ENCODE assay signal across 1 cellular context in the genomic region with DNA sequence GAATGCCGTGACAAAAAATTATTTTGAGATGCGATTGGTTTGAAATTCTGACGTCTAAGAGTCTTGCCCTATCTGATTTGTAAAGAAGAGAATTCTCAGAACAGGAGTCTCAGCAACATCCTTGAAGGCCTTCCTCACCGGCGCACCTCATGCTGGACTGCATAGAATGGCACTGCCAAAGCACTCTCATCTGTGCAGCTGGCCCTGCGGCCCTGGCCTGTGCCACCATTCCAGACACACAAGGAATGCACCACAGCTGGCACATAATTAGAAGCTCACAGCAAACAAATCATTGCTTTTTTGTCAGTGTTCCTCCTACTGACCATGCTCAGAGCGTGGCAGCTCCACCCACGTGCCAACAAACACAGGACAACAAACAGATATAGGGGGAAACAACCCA.
TF ChIP-seq lines count a peak whose summit lies in the region.

No MANE protein-coding gene starts in this region.

TF ChIP-seq in IMR-90, 13 proteins besides CTCF, POLR2A, EP300 and RAD21:
- no peak for TF ChIP-seq MAFK (IDR thresholded peaks at IDR 0.05; ENCODE audit: low read depth, low read length)
- no peak for TF ChIP-seq FOS (IDR thresholded peaks at IDR 0.05; ENCODE audit: low read depth, low read length)
- TF ChIP-seq MXI1 (IDR thresholded peaks at IDR 0.05; ENCODE audit: borderline replicate concordance, low read depth, low read length) = no peak
- no peak for TF ChIP-seq SMC3 (IDR thresholded peaks at IDR 0.05; ENCODE audit: low read depth, low read length)
- TF ChIP-seq RFX5 (IDR thresholded peaks at IDR 0.05; ENCODE audit: low read depth, low read length) = no peak
- no peak for TF ChIP-seq MAZ (IDR thresholded peaks at IDR 0.05; ENCODE audit: borderline replicate concordance, low read depth, low read length)
- no peak for TF ChIP-seq BHLHE40 (IDR thresholded peaks at IDR 0.05; ENCODE audit: low read depth, low read length)
- no peak for TF ChIP-seq CHD1 (IDR thresholded peaks at IDR 0.05; ENCODE audit: low read depth, low read length)
- no peak for TF ChIP-seq CEBPB (IDR thresholded peaks at IDR 0.05; ENCODE audit: low read depth, low read length)
- no peak for TF ChIP-seq ELK1 (IDR thresholded peaks at IDR 0.05; ENCODE audit: borderline replicate concordance, low read depth, low read length)
- no peak for TF ChIP-seq RCOR1 (IDR thresholded peaks at IDR 0.05; ENCODE audit: insufficient replicate concordance, low read length)
- TF ChIP-seq NFE2L2 (IDR thresholded peaks at IDR 0.05; ENCODE audit: low read depth, low read length) = no peak
TF ChIP-seq in IMR-90: peak in this region for 0.
